Comparison of ENCODE assay signal across 1 cellular context in the genomic region with DNA sequence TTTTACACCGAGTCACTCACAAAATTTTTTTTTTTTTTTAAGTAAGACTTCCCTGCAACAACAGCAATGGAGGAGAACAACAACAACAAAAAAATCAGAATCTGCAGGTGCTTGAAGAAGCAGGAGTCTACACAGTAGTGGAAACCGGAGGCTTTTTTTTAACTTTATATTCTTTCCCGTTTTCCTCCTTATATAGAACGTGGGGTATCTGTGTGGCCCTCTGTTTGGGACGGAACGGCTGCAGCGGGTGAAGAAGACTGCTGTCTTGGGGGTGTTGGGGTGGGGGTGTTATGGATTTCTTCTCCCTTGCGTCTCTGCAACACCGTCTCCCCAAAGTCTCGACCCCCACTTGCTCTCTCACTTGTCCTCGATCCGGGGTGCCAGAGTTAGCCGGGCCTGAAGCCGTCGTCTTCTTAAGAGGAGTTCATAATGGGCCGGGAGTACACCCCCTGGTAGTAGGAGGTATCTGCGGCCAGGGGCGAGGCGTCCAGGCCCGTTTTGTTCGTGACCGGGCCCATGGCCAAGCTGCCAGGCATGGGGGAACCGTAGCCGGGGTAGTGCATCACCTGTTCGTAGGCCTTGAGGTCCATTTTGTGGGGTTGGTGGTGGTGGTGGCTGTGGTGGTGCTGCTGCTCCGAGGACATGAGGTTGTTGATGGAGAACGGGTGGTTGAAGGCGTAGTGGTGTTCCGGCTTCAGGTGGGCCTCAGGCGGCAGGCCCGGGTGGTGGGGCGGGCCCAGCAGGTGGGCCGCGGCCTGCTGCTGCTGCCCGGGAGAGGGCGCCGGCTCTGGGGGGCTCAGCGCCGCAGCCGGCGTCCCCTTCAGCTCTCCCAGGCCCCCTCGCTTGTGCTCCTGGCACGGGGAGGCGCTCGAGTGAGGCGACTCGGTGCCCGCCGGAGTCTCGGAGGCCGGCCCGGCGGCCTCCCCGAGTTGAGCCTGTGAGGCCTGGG.
TF ChIP-seq lines count a peak whose summit lies in the region.

No MANE protein-coding gene starts in this region.

TF ChIP-seq in HepG2, 621 proteins besides CTCF, POLR2A, EP300 and RAD21 (continued from another document):
- TF ChIP-seq, protein P1, sequence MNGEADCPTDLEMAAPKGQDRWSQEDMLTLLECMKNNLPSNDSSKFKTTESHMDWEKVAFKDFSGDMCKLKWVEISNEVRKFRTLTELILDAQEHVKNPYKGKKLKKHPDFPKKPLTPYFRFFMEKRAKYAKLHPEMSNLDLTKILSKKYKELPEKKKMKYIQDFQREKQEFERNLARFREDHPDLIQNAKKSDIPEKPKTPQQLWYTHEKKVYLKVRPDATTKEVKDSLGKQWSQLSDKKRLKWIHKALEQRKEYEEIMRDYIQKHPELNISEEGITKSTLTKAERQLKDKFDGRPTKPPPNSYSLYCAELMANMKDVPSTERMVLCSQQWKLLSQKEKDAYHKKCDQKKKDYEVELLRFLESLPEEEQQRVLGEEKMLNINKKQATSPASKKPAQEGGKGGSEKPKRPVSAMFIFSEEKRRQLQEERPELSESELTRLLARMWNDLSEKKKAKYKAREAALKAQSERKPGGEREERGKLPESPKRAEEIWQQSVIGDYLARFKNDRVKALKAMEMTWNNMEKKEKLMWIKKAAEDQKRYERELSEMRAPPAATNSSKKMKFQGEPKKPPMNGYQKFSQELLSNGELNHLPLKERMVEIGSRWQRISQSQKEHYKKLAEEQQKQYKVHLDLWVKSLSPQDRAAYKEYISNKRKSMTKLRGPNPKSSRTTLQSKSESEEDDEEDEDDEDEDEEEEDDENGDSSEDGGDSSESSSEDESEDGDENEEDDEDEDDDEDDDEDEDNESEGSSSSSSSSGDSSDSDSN (CRISPR knock-in tag; IDR thresholded peaks at IDR 0.05) = peak; percentile 35; the same call in 1 of the 2 replicates
- TF ChIP-seq ZNF263 (CRISPR knock-in tag; IDR thresholded peaks at IDR 0.05) = 0 out of 2 replicates have a peak, but pooled peaks have one; percentile 11
- no peak for TF ChIP-seq CHD4 (IDR thresholded peaks at IDR 0.05; ENCODE audit: borderline replicate concordance, low read length)
- no peak for TF ChIP-seq NFE2L2 (IDR thresholded peaks at IDR 0.05; ENCODE audit: low read length)
- TF ChIP-seq, protein P2, sequence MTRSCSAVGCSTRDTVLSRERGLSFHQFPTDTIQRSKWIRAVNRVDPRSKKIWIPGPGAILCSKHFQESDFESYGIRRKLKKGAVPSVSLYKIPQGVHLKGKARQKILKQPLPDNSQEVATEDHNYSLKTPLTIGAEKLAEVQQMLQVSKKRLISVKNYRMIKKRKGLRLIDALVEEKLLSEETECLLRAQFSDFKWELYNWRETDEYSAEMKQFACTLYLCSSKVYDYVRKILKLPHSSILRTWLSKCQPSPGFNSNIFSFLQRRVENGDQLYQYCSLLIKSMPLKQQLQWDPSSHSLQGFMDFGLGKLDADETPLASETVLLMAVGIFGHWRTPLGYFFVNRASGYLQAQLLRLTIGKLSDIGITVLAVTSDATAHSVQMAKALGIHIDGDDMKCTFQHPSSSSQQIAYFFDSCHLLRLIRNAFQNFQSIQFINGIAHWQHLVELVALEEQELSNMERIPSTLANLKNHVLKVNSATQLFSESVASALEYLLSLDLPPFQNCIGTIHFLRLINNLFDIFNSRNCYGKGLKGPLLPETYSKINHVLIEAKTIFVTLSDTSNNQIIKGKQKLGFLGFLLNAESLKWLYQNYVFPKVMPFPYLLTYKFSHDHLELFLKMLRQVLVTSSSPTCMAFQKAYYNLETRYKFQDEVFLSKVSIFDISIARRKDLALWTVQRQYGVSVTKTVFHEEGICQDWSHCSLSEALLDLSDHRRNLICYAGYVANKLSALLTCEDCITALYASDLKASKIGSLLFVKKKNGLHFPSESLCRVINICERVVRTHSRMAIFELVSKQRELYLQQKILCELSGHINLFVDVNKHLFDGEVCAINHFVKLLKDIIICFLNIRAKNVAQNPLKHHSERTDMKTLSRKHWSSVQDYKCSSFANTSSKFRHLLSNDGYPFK (CRISPR knock-in tag; IDR thresholded peaks at IDR 0.05; ENCODE audit: borderline replicate concordance) = 0 out of 2 replicates have a peak, but pooled peaks have one; percentile 32
- TF ChIP-seq ZNF644 (CRISPR knock-in tag; IDR thresholded peaks at IDR 0.05; ENCODE audit: low read depth) = no peak
- no peak for TF ChIP-seq ZKSCAN1 (IDR thresholded peaks at IDR 0.05; ENCODE audit: low read length)
- no peak for TF ChIP-seq EZH2 (conservative IDR thresholded peaks at IDR 0.05; ENCODE audit: low read depth, low read length)
- TF ChIP-seq RBM39 (IDR thresholded peaks at IDR 0.05; ENCODE audit: low read depth, low read length, poor library complexity, severe bottlenecking) = peak; percentile 70
- TF ChIP-seq ZSCAN20 (CRISPR knock-in tag; IDR thresholded peaks at IDR 0.05; ENCODE audit: borderline replicate concordance) = peak; percentile 57; the same call in 1 of the 2 replicates
- peak; percentile 29 for TF ChIP-seq SRSF1 (optimal IDR thresholded peaks at IDR 0.05; ENCODE audit: low read depth, low read length)
- 0 out of 2 replicates have a peak, but pooled peaks have one; percentile 35 for TF ChIP-seq CBX5 (CRISPR knock-in tag; IDR thresholded peaks at IDR 0.05; ENCODE audit: borderline replicate concordance)
- TF ChIP-seq, protein P3, sequence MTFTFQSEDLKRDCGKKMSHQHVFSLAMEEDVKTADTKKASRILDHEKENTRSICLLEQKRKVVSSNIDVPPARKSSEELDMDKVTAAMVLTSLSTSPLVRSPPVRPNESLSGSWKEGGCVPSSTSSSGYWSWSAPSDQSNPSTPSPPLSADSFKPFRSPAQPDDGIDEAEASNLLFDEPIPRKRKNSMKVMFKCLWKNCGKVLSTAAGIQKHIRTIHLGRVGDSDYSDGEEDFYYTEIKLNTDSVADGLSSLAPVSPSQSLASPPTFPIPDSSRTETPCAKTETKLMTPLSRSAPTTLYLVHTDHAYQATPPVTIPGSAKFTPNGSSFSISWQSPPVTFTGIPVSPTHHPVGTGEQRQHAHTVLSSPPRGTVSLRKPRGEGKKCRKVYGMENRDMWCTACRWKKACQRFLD (CRISPR knock-in tag; IDR thresholded peaks at IDR 0.05; ENCODE audit: borderline replicate concordance) = peak; percentile 33; the same call in 1 of the 2 replicates
- TF ChIP-seq, protein P4, sequence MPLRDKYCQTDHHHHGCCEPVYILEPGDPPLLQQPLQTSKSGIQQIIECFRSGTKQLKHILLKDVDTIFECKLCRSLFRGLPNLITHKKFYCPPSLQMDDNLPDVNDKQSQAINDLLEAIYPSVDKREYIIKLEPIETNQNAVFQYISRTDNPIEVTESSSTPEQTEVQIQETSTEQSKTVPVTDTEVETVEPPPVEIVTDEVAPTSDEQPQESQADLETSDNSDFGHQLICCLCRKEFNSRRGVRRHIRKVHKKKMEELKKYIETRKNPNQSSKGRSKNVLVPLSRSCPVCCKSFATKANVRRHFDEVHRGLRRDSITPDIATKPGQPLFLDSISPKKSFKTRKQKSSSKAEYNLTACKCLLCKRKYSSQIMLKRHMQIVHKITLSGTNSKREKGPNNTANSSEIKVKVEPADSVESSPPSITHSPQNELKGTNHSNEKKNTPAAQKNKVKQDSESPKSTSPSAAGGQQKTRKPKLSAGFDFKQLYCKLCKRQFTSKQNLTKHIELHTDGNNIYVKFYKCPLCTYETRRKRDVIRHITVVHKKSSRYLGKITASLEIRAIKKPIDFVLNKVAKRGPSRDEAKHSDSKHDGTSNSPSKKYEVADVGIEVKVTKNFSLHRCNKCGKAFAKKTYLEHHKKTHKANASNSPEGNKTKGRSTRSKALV (CRISPR knock-in tag; IDR thresholded peaks at IDR 0.05) = no peak
- TF ChIP-seq AGO2 (optimal IDR thresholded peaks at IDR 0.05; ENCODE audit: low read depth, low read length) = peak; percentile 97
- TF ChIP-seq, protein P5, sequence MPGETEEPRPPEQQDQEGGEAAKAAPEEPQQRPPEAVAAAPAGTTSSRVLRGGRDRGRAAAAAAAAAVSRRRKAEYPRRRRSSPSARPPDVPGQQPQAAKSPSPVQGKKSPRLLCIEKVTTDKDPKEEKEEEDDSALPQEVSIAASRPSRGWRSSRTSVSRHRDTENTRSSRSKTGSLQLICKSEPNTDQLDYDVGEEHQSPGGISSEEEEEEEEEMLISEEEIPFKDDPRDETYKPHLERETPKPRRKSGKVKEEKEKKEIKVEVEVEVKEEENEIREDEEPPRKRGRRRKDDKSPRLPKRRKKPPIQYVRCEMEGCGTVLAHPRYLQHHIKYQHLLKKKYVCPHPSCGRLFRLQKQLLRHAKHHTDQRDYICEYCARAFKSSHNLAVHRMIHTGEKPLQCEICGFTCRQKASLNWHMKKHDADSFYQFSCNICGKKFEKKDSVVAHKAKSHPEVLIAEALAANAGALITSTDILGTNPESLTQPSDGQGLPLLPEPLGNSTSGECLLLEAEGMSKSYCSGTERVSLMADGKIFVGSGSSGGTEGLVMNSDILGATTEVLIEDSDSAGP (CRISPR knock-in tag; IDR thresholded peaks at IDR 0.05; ENCODE audit: borderline replicate concordance) = peak; percentile 24; the same call in 1 of the 2 replicates
- no peak for TF ChIP-seq HMG20A (CRISPR knock-in tag; IDR thresholded peaks at IDR 0.05; ENCODE audit: borderline replicate concordance)
- TF ChIP-seq, protein P6, sequence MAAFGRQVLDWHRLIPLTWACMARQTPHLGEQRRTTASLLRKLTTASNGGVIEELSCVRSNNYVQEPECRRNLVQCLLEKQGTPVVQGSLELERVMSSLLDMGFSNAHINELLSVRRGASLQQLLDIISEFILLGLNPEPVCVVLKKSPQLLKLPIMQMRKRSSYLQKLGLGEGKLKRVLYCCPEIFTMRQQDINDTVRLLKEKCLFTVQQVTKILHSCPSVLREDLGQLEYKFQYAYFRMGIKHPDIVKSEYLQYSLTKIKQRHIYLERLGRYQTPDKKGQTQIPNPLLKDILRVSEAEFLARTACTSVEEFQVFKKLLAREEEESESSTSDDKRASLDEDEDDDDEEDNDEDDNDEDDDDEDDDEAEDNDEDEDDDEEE (CRISPR knock-in tag; IDR thresholded peaks at IDR 0.05) = 0 out of 2 replicates have a peak, but pooled peaks have one; percentile 62
- no peak for TF ChIP-seq MBD4 (IDR thresholded peaks at IDR 0.05; ENCODE audit: borderline replicate concordance, low read length)
- TF ChIP-seq, protein P7, sequence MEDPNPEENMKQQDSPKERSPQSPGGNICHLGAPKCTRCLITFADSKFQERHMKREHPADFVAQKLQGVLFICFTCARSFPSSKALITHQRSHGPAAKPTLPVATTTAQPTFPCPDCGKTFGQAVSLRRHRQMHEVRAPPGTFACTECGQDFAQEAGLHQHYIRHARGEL (CRISPR knock-in tag; IDR thresholded peaks at IDR 0.05) = 0 out of 2 replicates have a peak, but pooled peaks have one; percentile 60
- TF ChIP-seq HNF4G (IDR thresholded peaks at IDR 0.05; ENCODE audit: borderline replicate concordance, low read depth, low read length) = no peak
- TF ChIP-seq HNF4G (CRISPR knock-in tag; IDR thresholded peaks at IDR 0.05; ENCODE audit: borderline replicate concordance, low read depth) = 0 out of 2 replicates have a peak, but pooled peaks have one; percentile 28
- peak; percentile 51; the same call in 1 of the 2 replicates for TF ChIP-seq ZFY (CRISPR knock-in tag; IDR thresholded peaks at IDR 0.05)
- no peak for TF ChIP-seq ZNF678 (CRISPR knock-in tag; IDR thresholded peaks at IDR 0.05)
- peak; percentile 11; the same call in 1 of the 2 replicates for TF ChIP-seq PHF8 (CRISPR knock-in tag; IDR thresholded peaks at IDR 0.05)
- 0 out of 2 replicates have a peak, but pooled peaks have one; percentile 27 for TF ChIP-seq MEIS2 (CRISPR knock-in tag; IDR thresholded peaks at IDR 0.05)
- TF ChIP-seq, protein P8, sequence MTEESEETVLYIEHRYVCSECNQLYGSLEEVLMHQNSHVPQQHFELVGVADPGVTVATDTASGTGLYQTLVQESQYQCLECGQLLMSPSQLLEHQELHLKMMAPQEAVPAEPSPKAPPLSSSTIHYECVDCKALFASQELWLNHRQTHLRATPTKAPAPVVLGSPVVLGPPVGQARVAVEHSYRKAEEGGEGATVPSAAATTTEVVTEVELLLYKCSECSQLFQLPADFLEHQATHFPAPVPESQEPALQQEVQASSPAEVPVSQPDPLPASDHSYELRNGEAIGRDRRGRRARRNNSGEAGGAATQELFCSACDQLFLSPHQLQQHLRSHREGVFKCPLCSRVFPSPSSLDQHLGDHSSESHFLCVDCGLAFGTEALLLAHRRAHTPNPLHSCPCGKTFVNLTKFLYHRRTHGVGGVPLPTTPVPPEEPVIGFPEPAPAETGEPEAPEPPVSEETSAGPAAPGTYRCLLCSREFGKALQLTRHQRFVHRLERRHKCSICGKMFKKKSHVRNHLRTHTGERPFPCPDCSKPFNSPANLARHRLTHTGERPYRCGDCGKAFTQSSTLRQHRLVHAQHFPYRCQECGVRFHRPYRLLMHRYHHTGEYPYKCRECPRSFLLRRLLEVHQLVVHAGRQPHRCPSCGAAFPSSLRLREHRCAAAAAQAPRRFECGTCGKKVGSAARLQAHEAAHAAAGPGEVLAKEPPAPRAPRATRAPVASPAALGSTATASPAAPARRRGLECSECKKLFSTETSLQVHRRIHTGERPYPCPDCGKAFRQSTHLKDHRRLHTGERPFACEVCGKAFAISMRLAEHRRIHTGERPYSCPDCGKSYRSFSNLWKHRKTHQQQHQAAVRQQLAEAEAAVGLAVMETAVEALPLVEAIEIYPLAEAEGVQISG (CRISPR knock-in tag; IDR thresholded peaks at IDR 0.05) = no peak
- no peak for TF ChIP-seq ZNF674 (CRISPR knock-in tag; IDR thresholded peaks at IDR 0.05; ENCODE audit: low read depth)
- peak; percentile 47 for TF ChIP-seq ZBTB38 (CRISPR knock-in tag; IDR thresholded peaks at IDR 0.05)
- no peak for TF ChIP-seq ZNF543 (CRISPR knock-in tag; IDR thresholded peaks at IDR 0.05)
- TF ChIP-seq, protein P9, sequence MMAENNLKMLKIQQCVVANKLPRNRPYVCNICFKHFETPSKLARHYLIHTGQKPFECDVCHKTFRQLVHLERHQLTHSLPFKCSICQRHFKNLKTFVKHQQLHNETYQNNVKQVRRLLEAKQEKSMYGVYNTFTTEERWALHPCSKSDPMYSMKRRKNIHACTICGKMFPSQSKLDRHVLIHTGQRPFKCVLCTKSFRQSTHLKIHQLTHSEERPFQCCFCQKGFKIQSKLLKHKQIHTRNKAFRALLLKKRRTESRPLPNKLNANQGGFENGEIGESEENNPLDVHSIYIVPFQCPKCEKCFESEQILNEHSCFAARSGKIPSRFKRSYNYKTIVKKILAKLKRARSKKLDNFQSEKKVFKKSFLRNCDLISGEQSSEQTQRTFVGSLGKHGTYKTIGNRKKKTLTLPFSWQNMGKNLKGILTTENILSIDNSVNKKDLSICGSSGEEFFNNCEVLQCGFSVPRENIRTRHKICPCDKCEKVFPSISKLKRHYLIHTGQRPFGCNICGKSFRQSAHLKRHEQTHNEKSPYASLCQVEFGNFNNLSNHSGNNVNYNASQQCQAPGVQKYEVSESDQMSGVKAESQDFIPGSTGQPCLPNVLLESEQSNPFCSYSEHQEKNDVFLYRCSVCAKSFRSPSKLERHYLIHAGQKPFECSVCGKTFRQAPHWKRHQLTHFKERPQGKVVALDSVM (CRISPR knock-in tag; IDR thresholded peaks at IDR 0.05) = peak; percentile 71
- no peak for TF ChIP-seq GATA4 (IDR thresholded peaks at IDR 0.05; ENCODE audit: borderline replicate concordance, low read depth)
- TF ChIP-seq ARHGAP35 (CRISPR knock-in tag; IDR thresholded peaks at IDR 0.05; ENCODE audit: borderline replicate concordance) = peak; percentile 37; the same call in 1 of the 2 replicates
- 0 out of 2 replicates have a peak, but pooled peaks have one; percentile 7 for TF ChIP-seq ZBTB7A (CRISPR knock-in tag; IDR thresholded peaks at IDR 0.05)
- TF ChIP-seq PRPF4 (IDR thresholded peaks at IDR 0.05; ENCODE audit: low read depth, low read length, poor library complexity, severe bottlenecking) = peak; percentile 87
- peak; percentile 24; the same call in 1 of the 2 replicates for TF ChIP-seq SPEN (CRISPR knock-in tag; IDR thresholded peaks at IDR 0.05; ENCODE audit: low read depth)
